ENCODE assay signal across 8 cellular contexts in genomic region chr6:129683606-129684322, GRCh38. TPM values are rescaled to one million over a fixed set of nuclear protein-coding genes. Genes with fewer than 3 reads are reported as not detected.
A peak's percentile ranks its signal among the peaks of the same experiment; 100 is the strongest.
DNase-seq lines count a peak whose midpoint lies in the region; ATAC-seq lines count a peak whose summit lies in the region.

No MANE protein-coding gene starts in this region.

- peak; percentile 91 for ATAC-seq in GM19467 (IDR thresholded peaks at IDR 0.05; ENCODE audit: unreplicated experiment)

- no peaks in the 10 kb centered on the region for H3K9me3 Mint-ChIP-seq in CD8-positive, alpha-beta memory T cell

- H3K36me3 ChIP-seq in CD8-positive, alpha-beta memory T cell (ENCODE audit: insufficient read depth, low read length) = no peaks in the 10 kb centered on the region

- H3K36me3 Mint-ChIP-seq in CD8-positive, alpha-beta memory T cell = peaks cover 0 to 1% (median 0%) of the 10 kb centered on the region in 3 donors

- H3K9me3 ChIP-seq in CD8-positive, alpha-beta memory T cell (ENCODE audit: low read length) = no peaks in the 10 kb centered on the region

- H3K4me1 Mint-ChIP-seq in CD8-positive, alpha-beta memory T cell = peaks cover 52 to 66% (median 63%) of the 10 kb centered on the region in 3 donors

- CTCF ChIA-PET in CD8-positive, alpha-beta memory T cell (lab: Charles Lee) = interaction anchor here (0.8 to 2.0 kb wide), 5 partner anchors 8 to 338 kb away, joined by 3 to 6 read pairs (median 4); no protein-coding TSS in a partner anchor

- peak overlapping the region; percentile 64 for H3K27ac ChIP-seq in CD8-positive, alpha-beta memory T cell (ENCODE audit: low read depth, low read length)

- peak; percentile 12 to 77 (median 51) for DNase-seq in CD8-positive, alpha-beta memory T cell
- DNase-seq in HK-2 (ENCODE audit: unreplicated experiment) (peak; percentile 77), T follicular helper cell (ENCODE audit: low read depth) (peak; percentile 65), astrocyte of the hippocampus (ENCODE audit: low read depth, low spot score) (peak; percentile 94), inferior parietal cortex (ENCODE audit: extremely low spot score) (peak; percentile 58), NCI-H1092 (lab: John Stamatoyannopoulos, UW) (no peak)
- DNase-seq in stimulated activated CD4-positive, alpha-beta T cell treated with anti-CD3 and anti-CD28 coated beads, Interleukin-15, amount 100 ng/mL, for 48 hours (ENCODE audit: low read depth in 2 of 2) = peak; percentile 43 to 57

- POLR2A ChIA-PET in CD8-positive, alpha-beta memory T cell (lab: Charles Lee) = interaction anchor here (1.0 to 1.3 kb wide), 2 partner anchors 16 to 26 kb away, joined by 3 to 6 read pairs; partner anchors contain the start of gene ARHGAP18

- H3K27me3 ChIP-seq in CD8-positive, alpha-beta memory T cell (ENCODE audit: insufficient read depth, low read length, poor library complexity, severe bottlenecking) = no peaks in the 10 kb centered on the region

- H3K27ac Mint-ChIP-seq in CD8-positive, alpha-beta memory T cell = peak overlapping the region; percentile 41 to 95 (median 86)

- no peaks in the 10 kb centered on the region for H3K27me3 Mint-ChIP-seq in CD8-positive, alpha-beta memory T cell

- peak overlapping the region in 6 of 7 donors; percentile 49 to 64 (median 60) for H3K4me3 Mint-ChIP-seq in CD8-positive, alpha-beta memory T cell

- H3K4me3 ChIP-seq in CD8-positive, alpha-beta memory T cell (ENCODE audit: low read length) = no peak overlapping the region

- peaks cover 49% of the 10 kb centered on the region for H3K4me1 ChIP-seq in CD8-positive, alpha-beta memory T cell (ENCODE audit: insufficient read depth, low read length)

RNA-seq across cellular contexts. Expression of gene ARHGAP18, which starts 26.2 kb away (rescaled TPM):
- 1 to 10 TPM; 6.5 to 7.2 TPM for total RNA-seq in CD8-positive, alpha-beta memory T cell
- 5.8 TPM for polyA plus RNA-seq in CD8-positive, alpha-beta memory T cell
